Comparison of ENCODE assay signal across 8 cellular contexts in the genomic region with DNA sequence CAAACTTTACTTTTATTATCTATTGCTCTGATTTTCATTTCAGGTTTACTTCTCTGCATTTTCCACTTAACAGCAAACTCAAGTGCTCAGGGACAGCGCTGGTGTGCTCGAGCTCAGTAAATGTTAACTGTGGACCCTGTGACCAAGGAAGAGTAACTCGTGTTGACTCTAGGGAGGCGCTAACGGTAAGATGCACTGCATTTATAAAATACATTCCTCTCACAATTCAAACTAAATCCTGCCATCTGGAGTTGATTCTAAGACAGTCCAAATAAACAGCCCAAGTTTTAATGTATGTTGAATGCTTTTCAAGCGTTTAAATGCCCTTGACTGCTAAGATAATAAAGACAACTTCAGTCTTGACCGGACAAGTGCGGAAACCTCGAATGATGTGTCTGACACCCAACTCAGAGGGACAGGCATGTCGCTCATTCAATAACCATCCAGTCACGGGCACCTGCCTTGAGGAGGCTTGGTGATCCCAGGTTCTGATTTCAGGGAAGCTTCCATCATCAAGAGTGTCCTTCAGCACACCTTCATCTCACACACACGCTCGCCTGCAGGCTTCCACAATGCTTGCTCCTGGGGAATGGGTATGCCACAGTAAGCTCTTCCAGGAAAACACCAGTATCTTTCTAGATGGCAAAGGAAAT.
DNase-seq lines count a peak whose midpoint lies in the region; ATAC-seq and TF ChIP-seq lines count a peak whose summit lies in the region.

No MANE protein-coding gene starts in this region.

- CTCF ChIA-PET in IMR-90 (lab: Yijun Ruan, JAX): interaction anchor here (0.7 to 2.0 kb wide), 4 partner anchors 8 to 170 kb away, joined by 3 to 6 read pairs (median 4); no protein-coding TSS in a partner anchor
- CTCF ChIA-PET in naive thymus-derived CD4-positive, alpha-beta T cell (lab: Charles Lee): interaction anchor here (1.2 kb wide), 1 partner anchor 12 kb away, joined by 3 read pairs; no protein-coding TSS in a partner anchor

- no peak overlapping the region for H2AFZ ChIP-seq in IMR-90 (replicated peaks; ENCODE audit: low read length, poor library complexity)

- peak overlapping the region; percentile 44 for H3K23ac ChIP-seq in IMR-90 (ENCODE audit: low read depth, low read length)

- H3K36me3 Mint-ChIP-seq in naive thymus-derived CD4-positive, alpha-beta T cell: peaks cover 0 to 19% (median 5%) of the 10 kb centered on the region in 5 donors

- ATAC-seq in IMR-90 (ENCODE audit: low read depth): peak; percentile 23; the same call in 1 of the 2 replicates
- no peak for ATAC-seq in naive thymus-derived CD4-positive, alpha-beta T cell
- no peak for ATAC-seq in GM19395 (IDR thresholded peaks at IDR 0.05; ENCODE audit: unreplicated experiment)
- ATAC-seq in HG03520 (IDR thresholded peaks at IDR 0.05; ENCODE audit: unreplicated experiment): no peak

- peak overlapping the region; percentile 58 for H3K4ac ChIP-seq in IMR-90 (ENCODE audit: low read depth, low read length)

- H2AK5ac ChIP-seq in IMR-90 (ENCODE audit: low read depth, low read length): peak overlapping the region; percentile 66; the same call in 1 of the 2 replicates

- peaks cover 62 to 90% (median 75%) of the 10 kb centered on the region in 7 donors for H3K4me1 Mint-ChIP-seq in naive thymus-derived CD4-positive, alpha-beta T cell

- H3K56ac ChIP-seq in IMR-90 (ENCODE audit: extremely low read depth, insufficient read depth, low read length): no peak overlapping the region

- H3K79me1 ChIP-seq in IMR-90 (ENCODE audit: low read depth in 1 of 2, low read length in 2 of 2): peaks cover 49 to 93% of the 10 kb centered on the region in 2 experiments

- H3K9me3 ChIP-seq in IMR-90 (ENCODE audit: control insufficient read depth, insufficient read depth, low read length): no peaks in the 10 kb centered on the region
- H3K9me3 ChIP-seq in effector memory CD4-positive, alpha-beta T cell (ENCODE audit: control insufficient read depth, low read length): no peaks in the 10 kb centered on the region
- H3K9me3 ChIP-seq in naive thymus-derived CD4-positive, alpha-beta T cell (ENCODE audit: control insufficient read depth in 2 of 3, low read length in 3 of 3): no peaks in the 10 kb centered on the region

- H3K9ac ChIP-seq in IMR-90 (ENCODE audit: low read depth, low read length): no peak overlapping the region

- H3K9me1 ChIP-seq in IMR-90 (ENCODE audit: insufficient read depth, low read length): peaks cover 60% of the 10 kb centered on the region

- intact Hi-C loops in IMR-90 (cut with micrococcal nuclease): loop anchor here (5.0 kb wide), 1 partner anchor 94 kb away; a partner anchor contains a TSS
- intact Hi-C loops in naive thymus-derived CD4-positive, alpha-beta T cell (cut with micrococcal nuclease): loop anchor here in 1 of 2 donors (1.0 kb wide), 1 partner anchor 7 kb away; no protein-coding TSS in a partner anchor

- peak overlapping the region; percentile 34 for H3K14ac ChIP-seq in IMR-90 (replicated peaks; ENCODE audit: low read depth, low read length)

- 93% methylated on average over 3 of the region's 13 CpGs; no CpG with 5 or more reads in 1 of the 2 experiments for WGBS in IMR-90 (ENCODE audit: extremely low coverage in 2 of 2, insufficient read length in 1 of 2), 2 experiments

- dilution Hi-C loops in IMR-90 (cut with HindIII; ENCODE audit: low sequenced_read_pairs, unreplicated experiment): no loop called here

- peaks cover 77% of the 10 kb centered on the region for H4K20me1 ChIP-seq in IMR-90 (ENCODE audit: insufficient read depth, low read length)

- POLR2A ChIA-PET in IMR-90 (lab: Charles Lee; ENCODE audit: unreplicated experiment): no interaction called here
- POLR2A ChIA-PET in naive thymus-derived CD4-positive, alpha-beta T cell (lab: Charles Lee): interaction anchor here (0.6 kb wide), 1 partner anchor 402 kb away, joined by 4 read pairs; no protein-coding TSS in a partner anchor

- TF ChIP-seq RAD21 in IMR-90 (IDR thresholded peaks at IDR 0.05; ENCODE audit: low read length): no peak

- peak overlapping the region; percentile 2; the same call in 1 of the 2 replicates for H3K4me2 ChIP-seq in IMR-90 (ENCODE audit: low read depth, low read length)

- peaks cover 6% of the 10 kb centered on the region for H3K36me3 ChIP-seq in IMR-90 (ENCODE audit: control insufficient read depth, insufficient read depth, low read length)
- peaks cover 7% of the 10 kb centered on the region for H3K36me3 ChIP-seq in effector memory CD4-positive, alpha-beta T cell (ENCODE audit: control insufficient read depth, insufficient read depth, low read length)
- peaks cover 0 to 13% (median 0%) of the 10 kb centered on the region in 3 experiments for H3K36me3 ChIP-seq in naive thymus-derived CD4-positive, alpha-beta T cell (ENCODE audit: control insufficient read depth in 2 of 3, insufficient read depth in 3 of 3, low read length in 3 of 3)

- H2BK20ac ChIP-seq in IMR-90 (ENCODE audit: low read depth, low read length): 0 out of 2 replicates have a peak overlapping the region, but pooled peaks have one; percentile 33

- H3K4me1 ChIP-seq in IMR-90 (ENCODE audit: control insufficient read depth, insufficient read depth, low read length): peaks cover 45% of the 10 kb centered on the region
- H3K4me1 ChIP-seq in effector memory CD4-positive, alpha-beta T cell (ENCODE audit: control insufficient read depth, insufficient read depth, low read length, poor library complexity, severe bottlenecking): peaks cover 59% of the 10 kb centered on the region
- peaks cover 22 to 31% of the 10 kb centered on the region in 2 donors for H3K4me1 ChIP-seq in naive thymus-derived CD4-positive, alpha-beta T cell (ENCODE audit: control insufficient read depth in 2 of 2, insufficient read depth in 2 of 2, low read length in 2 of 2)

- H3K4me3 Mint-ChIP-seq in naive thymus-derived CD4-positive, alpha-beta T cell: peak overlapping the region in 1 of 10 donors; percentile 8

- peak overlapping the region; percentile 19; the same call in 1 of the 2 replicates for H4K91ac ChIP-seq in IMR-90 (ENCODE audit: insufficient read depth, low read depth, low read length)

- peak; percentile 25 for DNase-seq in AG10803 (ENCODE audit: low read depth)
- DNase-seq in IMR-90: peak; percentile 50
- no peak for DNase-seq in effector memory CD4-positive, alpha-beta T cell
- DNase-seq in naive thymus-derived CD4-positive, alpha-beta T cell: peak in 1 of 9 donors; percentile 9
- DNase-seq in COLO668 (lab: John Stamatoyannopoulos, UW; ENCODE audit: unreplicated experiment): no peak
- DNase-seq in GM20000 (ENCODE audit: low spot score): no peak

- BruUV-seq in IMR-90 (replicated peaks; lab: Mats Ljungman, UMichigan): no TSS peak

- H4K5ac ChIP-seq in IMR-90 (ENCODE audit: low read depth, low read length): no peak overlapping the region

- peak overlapping the region; percentile 58; the same call in 1 of the 3 replicates for H2BK15ac ChIP-seq in IMR-90 (ENCODE audit: low read depth, low read length)

- peak overlapping the region; percentile 24; the same call in 1 of the 2 replicates for H3K4me3 ChIP-seq in AG10803 (ENCODE audit: low read length)
- H3K4me3 ChIP-seq in IMR-90 (ENCODE audit: insufficient read depth, low read depth, low read length): no peak overlapping the region
- H3K4me3 ChIP-seq in effector memory CD4-positive, alpha-beta T cell (ENCODE audit: insufficient read depth, low read depth, low read length, poor library complexity, severe bottlenecking): no peak overlapping the region
- no peak overlapping the region for H3K4me3 ChIP-seq in naive thymus-derived CD4-positive, alpha-beta T cell (ENCODE audit: low read length)

- 0 out of 2 replicates have a peak overlapping the region, but pooled peaks have one; percentile 3 for H3K27ac ChIP-seq in IMR-90 (ENCODE audit: insufficient read depth, low read length)
- peak overlapping the region; percentile 75 for H3K27ac ChIP-seq in effector memory CD4-positive, alpha-beta T cell (ENCODE audit: insufficient read depth, low read length, poor library complexity, severe bottlenecking)
- no peak overlapping the region for H3K27ac ChIP-seq in naive thymus-derived CD4-positive, alpha-beta T cell (ENCODE audit: low read depth, low read length)

- no peak for TF ChIP-seq POLR2A in IMR-90 (IDR thresholded peaks at IDR 0.05; ENCODE audit: low read depth, low read length)

- in situ Hi-C loops in IMR-90 (cut with MboI; ENCODE audit: low sequenced_read_pairs): no loop called here

- no peaks in the 10 kb centered on the region for H3K27me3 ChIP-seq in IMR-90 (ENCODE audit: control insufficient read depth, insufficient read depth, low read length)
- no peaks in the 10 kb centered on the region for H3K27me3 ChIP-seq in effector memory CD4-positive, alpha-beta T cell (replicated peaks; ENCODE audit: control insufficient read depth, insufficient read depth, low read length, poor library complexity, severe bottlenecking)
- H3K27me3 ChIP-seq in naive thymus-derived CD4-positive, alpha-beta T cell (ENCODE audit: control insufficient read depth in 2 of 2, insufficient read depth in 2 of 2, low read length in 2 of 2): no peaks in the 10 kb centered on the region

- H2BK5ac ChIP-seq in IMR-90 (ENCODE audit: low read depth, low read length, poor library complexity, severe bottlenecking): no peak overlapping the region

- peaks cover 0 to 1% (median 0%) of the 10 kb centered on the region in 11 donors for H3K9me3 Mint-ChIP-seq in naive thymus-derived CD4-positive, alpha-beta T cell

- no peak overlapping the region for H2AK9ac ChIP-seq in IMR-90 (replicated peaks; ENCODE audit: low read depth, low read length, poor library complexity)

- H2BK120ac ChIP-seq in IMR-90 (ENCODE audit: low read depth, low read length): peak overlapping the region; percentile 28; the same call in 1 of the 2 replicates

- TF ChIP-seq CTCF in AG10803 (conservative IDR thresholded peaks at IDR 0.05; ENCODE audit: low read length): peak; percentile 4; the same call in 1 of the 2 replicates
- TF ChIP-seq CTCF in IMR-90 (conservative IDR thresholded peaks at IDR 0.05; ENCODE audit: low read depth, low read length): no peak
- TF ChIP-seq CTCF in GM20000 (IDR thresholded peaks at IDR 0.05; ENCODE audit: extremely low read depth, missing control alignments): no peak

- no peak overlapping the region; a peak in 1 of 4 replicates for H4K8ac ChIP-seq in IMR-90 (ENCODE audit: low read depth in 2 of 2, low read length in 2 of 2)

- H3K18ac ChIP-seq in IMR-90 (ENCODE audit: low read depth, low read length): no peak overlapping the region

- no peaks in the 10 kb centered on the region for H3K27me3 Mint-ChIP-seq in naive thymus-derived CD4-positive, alpha-beta T cell

- peak overlapping the region in 6 of 9 donors; percentile 18 to 87 (median 76) for H3K27ac Mint-ChIP-seq in naive thymus-derived CD4-positive, alpha-beta T cell

TF ChIP-seq in IMR-90, 13 proteins besides CTCF, POLR2A, EP300 and RAD21 (continues in another document):
- TF ChIP-seq MAFK (IDR thresholded peaks at IDR 0.05; ENCODE audit: low read depth, low read length) (no peak), SMC3 (IDR thresholded peaks at IDR 0.05; ENCODE audit: low read depth, low read length) (no peak), RFX5 (IDR thresholded peaks at IDR 0.05; ENCODE audit: low read depth, low read length) (no peak), MXI1 (IDR thresholded peaks at IDR 0.05; ENCODE audit: borderline replicate concordance, low read depth, low read length) (no peak), BHLHE40 (IDR thresholded peaks at IDR 0.05; ENCODE audit: low read depth, low read length) (no peak)

Comparison
In these comparisons a context has a peak if more than half of its experiments do, and no peak if none do; other contexts are left out.
1. DNase-seq: peak in AG10803 (single experiment) and IMR-90 (single experiment); none in effector memory CD4-positive, alpha-beta T cell (0 of 3), COLO668 (single experiment) and GM20000 (single experiment).